ENCODE assay signal across 21 cellular contexts in genomic region chr12:40511341-40511740, GRCh38.
A peak's percentile ranks its signal among the peaks of the same experiment; 100 is the strongest.
DNase-seq lines count a peak whose midpoint lies in the region; ATAC-seq, FAIRE-seq and TF ChIP-seq lines count a peak whose summit lies in the region.
"Had no signal": no experiment of that assay in that cellular context is flagged by ENCODE, and none has a peak within 500 bp of the region (broad histone marks: within the 10 kb centered on the region; RNA-seq: fewer than 3 reads in every experiment).

No MANE protein-coding gene starts in this region.

- no peaks in the 10 kb centered on the region for H3K36me3 ChIP-seq in Karpas-422 (ENCODE audit: insufficient read depth, low read length)
- H3K36me3 ChIP-seq: Peyer's patch had no signal

- no peaks in the 10 kb centered on the region for H3K9me2 ChIP-seq in Karpas-422 (replicated peaks; ENCODE audit: insufficient read depth, low read length)

- H2AFZ ChIP-seq in Karpas-422 (ENCODE audit: low read length): no peak overlapping the region

- no peaks in the 10 kb centered on the region for H3K4me1 Mint-ChIP-seq in T-helper 17 cell

- H3K9me3 ChIP-seq in Karpas-422 (ENCODE audit: low read length) (no peaks in the 10 kb centered on the region), T-helper 17 cell (ENCODE audit: control insufficient read depth, low read length, poor library complexity, severe bottlenecking) (no peaks in the 10 kb centered on the region)
- H3K9me3 ChIP-seq: Peyer's patch had no signal

- FAIRE-seq in GM12891 (lab: Jason Lieb, UNC) (peak; percentile 81), GM19239 (lab: Jason Lieb, UNC) (no peak)

- in situ Hi-C loops in GM13976 (cut with MboI; ENCODE audit: low sequenced_read_pairs, unreplicated experiment): no loop called here

- H3K4me2 ChIP-seq in Karpas-422 (ENCODE audit: low read depth, low read length, poor library complexity, severe bottlenecking): no peak overlapping the region

- peaks cover 14% of the 10 kb centered on the region for H3K27me3 Mint-ChIP-seq in T-helper 17 cell

- ATAC-seq in GM18868 (IDR thresholded peaks at IDR 0.05; ENCODE audit: unreplicated experiment) (peak; percentile 74), HG02852 (IDR thresholded peaks at IDR 0.05; ENCODE audit: unreplicated experiment) (peak; percentile 64), T-helper 17 cell (no peak), HG03378 (IDR thresholded peaks at IDR 0.05; ENCODE audit: unreplicated experiment) (no peak)
- ATAC-seq: CD8-positive, alpha-beta T cell; SK-N-SH treated with all-trans-retinoic acid at 6 μM for 48 hours had no signal

- no peak for TF ChIP-seq CTCF in GM13976 (IDR thresholded peaks at IDR 0.05; ENCODE audit: borderline replicate concordance, control extremely low read depth, extremely low read depth, insufficient read depth, missing control alignments)

- H3K27me3 ChIP-seq in Karpas-422 (ENCODE audit: low read length): no peaks in the 10 kb centered on the region
- H3K27me3 ChIP-seq: Peyer's patch had no signal

- DNase-seq in GM12891 (ENCODE audit: insufficient read length, low spot score) (no peak), Karpas-422 (peak; percentile 35), GM13976 (ENCODE audit: low spot score) (no peak), GM19239 (ENCODE audit: insufficient read length, low spot score) (no peak), T-helper 17 cell (no peak)
- DNase-seq: 8988T; C1 segment of cervical spinal cord; CD8-positive, alpha-beta T cell; DND-41; Kasumi-1; NCI-H1417; NCI-H1694 treated with DMSO at 0.1 percent for 48 hours; NCI-H2081 treated with DMSO at 0.1 percent for 48 hours; NCI-H2171 treated with DMSO at 0.1 percent for 48 hours; NCI-H82; Peyer's patch had no signal

- H3K79me2 ChIP-seq in Karpas-422 (ENCODE audit: low read length): no peaks in the 10 kb centered on the region

- H3K4me1 ChIP-seq in Karpas-422 (ENCODE audit: low read length): no peaks in the 10 kb centered on the region
- H3K4me1 ChIP-seq: Peyer's patch had no signal

- H4K20me1 ChIP-seq in Karpas-422 (ENCODE audit: insufficient read depth, low read depth, low read length): no peaks in the 10 kb centered on the region

- no peak overlapping the region for H3K27ac Mint-ChIP-seq in T-helper 17 cell
- H3K27ac Mint-ChIP-seq: CD8-positive, alpha-beta T cell; T-helper 2 cell treated with Interferon-gamma antibody and Interleukin-4, amounts not matched to agents 5 μg/mL and 100 μg/mL, for 36 hours had no signal

- H3K27ac ChIP-seq in Karpas-422 (ENCODE audit: low read length): no peak overlapping the region
- H3K27ac ChIP-seq: Peyer's patch had no signal

- H3K4me3 ChIP-seq in Karpas-422 (ENCODE audit: low read length): no peak overlapping the region
- H3K4me3 ChIP-seq: Peyer's patch had no signal

- no peak overlapping the region for H3K9ac ChIP-seq in Karpas-422 (ENCODE audit: low read length)

- no peak for TF ChIP-seq POLR2A in GM12891 (IDR thresholded peaks at IDR 0.05; ENCODE audit: low read depth, low read length)

- H3K36me3 Mint-ChIP-seq in T-helper 17 cell (ENCODE audit: low read depth): peaks cover 2% of the 10 kb centered on the region
- H3K36me3 Mint-ChIP-seq: CD8-positive, alpha-beta T cell had no signal

- no peak overlapping the region for H3K4me3 Mint-ChIP-seq in T-helper 17 cell
- H3K4me3 Mint-ChIP-seq: CD8-positive, alpha-beta T cell; T-helper 2 cell treated with Interferon-gamma antibody and Interleukin-4, amounts not matched to agents 5 μg/mL and 100 μg/mL, for 36 hours had no signal

TF ChIP-seq in GM12891, 5 proteins besides CTCF, POLR2A, EP300 and RAD21:
- no peak for TF ChIP-seq SPI1 (IDR thresholded peaks at IDR 0.05; ENCODE audit: low read depth, low read length)
- TF ChIP-seq TAF1 (IDR thresholded peaks at IDR 0.05; ENCODE audit: low read depth, low read length): no peak
- no peak for TF ChIP-seq POLR2AphosphoS5 (IDR thresholded peaks at IDR 0.05; ENCODE audit: low read depth, low read length)
- no peak for TF ChIP-seq PAX5 (IDR thresholded peaks at IDR 0.05; ENCODE audit: insufficient read depth, low read length, severe bottlenecking)
- TF ChIP-seq POU2F2 (IDR thresholded peaks at IDR 0.05; ENCODE audit: low read depth, low read length): no peak

Comparison
In these comparisons a context has a peak if more than half of its experiments do, and no peak if none do; other contexts are left out.
1. ATAC-seq: peak in GM18868 (single experiment) and HG02852 (single experiment); none in T-helper 17 cell (single experiment) and HG03378 (single experiment).